ENCODE assay signal across 14 cellular contexts in genomic region chr11:70212227-70212811, GRCh38. TPM values are rescaled to one million over a fixed set of nuclear protein-coding genes. Genes with fewer than 3 reads are reported as not detected.
A peak's percentile ranks its signal among the peaks of the same experiment; 100 is the strongest.
DNase-seq lines count a peak whose midpoint lies in the region; ATAC-seq and TF ChIP-seq lines count a peak whose summit lies in the region.
"Had no signal": no experiment of that assay in that cellular context is flagged by ENCODE, and none has a peak within 500 bp of the region (broad histone marks: within the 10 kb centered on the region; RNA-seq: fewer than 3 reads in every experiment).

No MANE protein-coding gene starts in this region.

- no peak for DNase-seq in CD4-positive, alpha-beta T cell
- DNase-seq in Karpas-422 (peak; percentile 25), esophagus muscularis mucosa (ENCODE audit: extremely low spot score) (no peak), neuronal stem cell (ENCODE audit: low spot score) (no peak), HFFc6 (no peak), MV-4-11 (lab: John Stamatoyannopoulos, UW) (no peak)
- no peak for DNase-seq in activated CD8-positive, alpha-beta memory T cell treated with anti-CD3 and anti-CD28 coated beads, Interleukin-2, amount 10 ng/mL, durations not matched to agents 7 days and 5 days
- DNase-seq: activated B cell treated with CpG ODN at 0.5 μM for 24 hours; activated CD8-positive, alpha-beta memory T cell treated with anti-CD3 and anti-CD28 coated beads, Interleukin-2, amount 50 U/mL, for 4 hours; AML-193; DMS153; midbrain had no signal

- ATAC-seq in CD4-positive, alpha-beta T cell (ENCODE audit: poor library complexity) = no peak
- ATAC-seq in activated CD8-positive, alpha-beta memory T cell treated with anti-CD3 and anti-CD28 coated beads, Interleukin-2, amount 10 ng/mL, durations not matched to agents 7 days and 5 days = no peak
- no peak for ATAC-seq in GM21723 (IDR thresholded peaks at IDR 0.05; ENCODE audit: unreplicated experiment)

- peak overlapping the region; percentile 49 for H2BK15ac ChIP-seq in neuronal stem cell (ENCODE audit: low read length)

- peak overlapping the region; percentile 6 for H3K14ac ChIP-seq in neuronal stem cell (ENCODE audit: low read length)

- no peaks in the 10 kb centered on the region for H3K27me3 Mint-ChIP-seq in CD4-positive, alpha-beta T cell
- H3K27me3 Mint-ChIP-seq in activated CD8-positive, alpha-beta memory T cell treated with anti-CD3 and anti-CD28 coated beads, Interleukin-2, amount 10 ng/mL, durations not matched to agents 7 days and 5 days = peaks cover under 1% of the 10 kb centered on the region
- H3K27me3 Mint-ChIP-seq in HFFc6 (ENCODE audit: insufficient read depth) = peaks cover 6% of the 10 kb centered on the region
- H3K27me3 Mint-ChIP-seq: activated B cell treated with CpG ODN at 0.5 μM for 24 hours had no signal

- no peaks in the 10 kb centered on the region for H3K9me3 ChIP-seq in CD4-positive, alpha-beta T cell (ENCODE audit: control insufficient read depth, low read length)
- H3K9me3 ChIP-seq in Karpas-422 (ENCODE audit: low read length) = no peaks in the 10 kb centered on the region
- H3K9me3 ChIP-seq in esophagus muscularis mucosa = no peaks in the 10 kb centered on the region
- H3K9me3 ChIP-seq in neuronal stem cell (replicated peaks in 1 of 2; ENCODE audit: control insufficient read depth in 2 of 2, insufficient read depth in 1 of 2, low read depth in 1 of 2, low read length in 2 of 2) = no peaks in the 10 kb centered on the region

- no peak overlapping the region for H2BK12ac ChIP-seq in neuronal stem cell (ENCODE audit: low read length)

- no peak for TF ChIP-seq EP300 in esophagus muscularis mucosa (IDR thresholded peaks at IDR 0.05)

- POLR2A ChIA-PET in CD4-positive, alpha-beta T cell (lab: Charles Lee) = no interaction called here

- no peak overlapping the region for H2BK5ac ChIP-seq in neuronal stem cell (ENCODE audit: low read length)

- H3K23ac ChIP-seq in neuronal stem cell (ENCODE audit: low read depth, low read length, poor library complexity) = peak overlapping the region; percentile 85

- intact Hi-C loops in CD4-positive, alpha-beta T cell (cut with DNase I, micrococcal nuclease) = no loop called here
- intact Hi-C loops in esophagus muscularis mucosa (cut with DNase I) = no loop called here

- H3K79me2 ChIP-seq in Karpas-422 (ENCODE audit: low read length) = no peaks in the 10 kb centered on the region

- H3K36me3 ChIP-seq in Karpas-422 (ENCODE audit: insufficient read depth, low read length) (no peaks in the 10 kb centered on the region), esophagus muscularis mucosa (peaks cover 7 to 26% (median 21%) of the 10 kb centered on the region in 4 donors), neuronal stem cell (replicated peaks in 1 of 2; ENCODE audit: control insufficient read depth in 2 of 2, insufficient read depth in 2 of 2, low read length in 2 of 2) (peaks cover 10 to 22% of the 10 kb centered on the region in 2 donors)

- no peaks in the 10 kb centered on the region for H3K27me3 ChIP-seq in CD4-positive, alpha-beta T cell (ENCODE audit: control insufficient read depth, insufficient read depth, low read length)
- H3K27me3 ChIP-seq in Karpas-422 (ENCODE audit: low read length) (no peaks in the 10 kb centered on the region), esophagus muscularis mucosa (peaks cover 0 to under 1% (median 0%) of the 10 kb centered on the region in 4 donors), neuronal stem cell (ENCODE audit: control insufficient read depth in 3 of 3, insufficient read depth in 3 of 3, low read depth in 1 of 3, low read length in 3 of 3) (no peaks in the 10 kb centered on the region)

- H4K91ac ChIP-seq in neuronal stem cell (ENCODE audit: low read depth, low read length, poor library complexity) = no peak overlapping the region

- CTCF ChIA-PET in CD4-positive, alpha-beta T cell (lab: Charles Lee) = interaction anchor here (0.6 kb wide), 1 partner anchor 37 kb away, joined by 3 read pairs; no protein-coding TSS in a partner anchor
- CTCF ChIA-PET in activated CD8-positive, alpha-beta memory T cell treated with anti-CD3 and anti-CD28 coated beads, Interleukin-2, amount 10 ng/mL, durations not matched to agents 7 days and 5 days (lab: Charles Lee) = no interaction called here

- peaks cover 3% of the 10 kb centered on the region for H3K79me1 ChIP-seq in neuronal stem cell (ENCODE audit: low read depth, low read length)

- no peak for TF ChIP-seq CTCF in CD4-positive, alpha-beta T cell (IDR thresholded peaks at IDR 0.05)
- TF ChIP-seq CTCF in esophagus muscularis mucosa (IDR thresholded peaks at IDR 0.05) (no peak), HFFc6 (IDR thresholded peaks at IDR 0.05) (no peak)

- peaks cover 11% of the 10 kb centered on the region; the same call in 1 of the 2 replicates for H4K20me1 ChIP-seq in Karpas-422 (ENCODE audit: insufficient read depth, low read depth, low read length)

- H3K18ac ChIP-seq in neuronal stem cell (ENCODE audit: low read length) = peak overlapping the region; percentile 38

- no peak overlapping the region for H3K27ac ChIP-seq in CD4-positive, alpha-beta T cell (ENCODE audit: low read depth, low read length)
- H3K27ac ChIP-seq in Karpas-422 (ENCODE audit: low read length) = no peak overlapping the region
- H3K27ac ChIP-seq in esophagus muscularis mucosa (replicated peaks in 1 of 4) = no peak overlapping the region
- no peak overlapping the region for H3K27ac ChIP-seq in neuronal stem cell (replicated peaks; ENCODE audit: low read length)
- H3K27ac ChIP-seq: epithelial cell of prostate had no signal

- H3K4me1 ChIP-seq in Karpas-422 (ENCODE audit: low read length) (no peaks in the 10 kb centered on the region), esophagus muscularis mucosa (peaks cover 0 to 8% (median 2%) of the 10 kb centered on the region in 4 donors), neuronal stem cell (ENCODE audit: control insufficient read depth in 2 of 2, insufficient read depth in 1 of 2, low read depth in 1 of 2, low read length in 2 of 2) (peaks cover 0 to 3% of the 10 kb centered on the region in 2 donors)

- no peak overlapping the region for H3K9ac ChIP-seq in Karpas-422 (ENCODE audit: low read length)
- no peak overlapping the region for H3K9ac ChIP-seq in neuronal stem cell (ENCODE audit: low read depth, low read length, poor library complexity)

- H3K27ac Mint-ChIP-seq in CD4-positive, alpha-beta T cell = peak overlapping the region; percentile 67
- no peak overlapping the region for H3K27ac Mint-ChIP-seq in activated CD8-positive, alpha-beta memory T cell treated with anti-CD3 and anti-CD28 coated beads, Interleukin-2, amount 10 ng/mL, durations not matched to agents 7 days and 5 days
- no peak overlapping the region for H3K27ac Mint-ChIP-seq in HFFc6
- H3K27ac Mint-ChIP-seq: activated B cell treated with CpG ODN at 0.5 μM for 24 hours had no signal

- H2BK120ac ChIP-seq in neuronal stem cell (ENCODE audit: low read depth, low read length) = no peak overlapping the region

- no peaks in the 10 kb centered on the region for H3K9me2 ChIP-seq in Karpas-422 (replicated peaks; ENCODE audit: insufficient read depth, low read length)

- H3K4me2 ChIP-seq in Karpas-422 (ENCODE audit: low read depth, low read length, poor library complexity, severe bottlenecking) (no peak overlapping the region), neuronal stem cell (ENCODE audit: insufficient read depth, low read length, poor library complexity, severe bottlenecking) (no peak overlapping the region)

- WGBS in esophagus muscularis mucosa = 70% methylated on average over 12 of the region's 13 CpGs
- WGBS in neuronal stem cell (ENCODE audit: extremely low coverage in 2 of 2, insufficient read length in 2 of 2, insufficient replicate concordance in 1 of 2), 2 donors = no CpG with 5 or more reads among the region's 13 CpGs

- peak overlapping the region; percentile 43 for H2AK5ac ChIP-seq in neuronal stem cell (ENCODE audit: low read depth, low read length)

- peak overlapping the region; percentile 48 for H3K4me3 Mint-ChIP-seq in CD4-positive, alpha-beta T cell
- H3K4me3 Mint-ChIP-seq in activated CD8-positive, alpha-beta memory T cell treated with anti-CD3 and anti-CD28 coated beads, Interleukin-2, amount 10 ng/mL, durations not matched to agents 7 days and 5 days = no peak overlapping the region
- H3K4me3 Mint-ChIP-seq in HFFc6 = no peak overlapping the region
- H3K4me3 Mint-ChIP-seq: activated B cell treated with CpG ODN at 0.5 μM for 24 hours had no signal

- peaks cover 24% of the 10 kb centered on the region for H3K4me1 Mint-ChIP-seq in CD4-positive, alpha-beta T cell (ENCODE audit: low read depth)
- H3K4me1 Mint-ChIP-seq in activated CD8-positive, alpha-beta memory T cell treated with anti-CD3 and anti-CD28 coated beads, Interleukin-2, amount 10 ng/mL, durations not matched to agents 7 days and 5 days = peaks cover 13% of the 10 kb centered on the region
- H3K4me1 Mint-ChIP-seq in HFFc6 (ENCODE audit: low read depth) = peaks cover 21% of the 10 kb centered on the region

- H4K8ac ChIP-seq in neuronal stem cell (ENCODE audit: low read depth, low read length) = no peak overlapping the region

- TF ChIP-seq POLR2A in esophagus muscularis mucosa (IDR thresholded peaks at IDR 0.05; ENCODE audit: low read depth) = no peak

- H3K36me3 Mint-ChIP-seq in CD4-positive, alpha-beta T cell (ENCODE audit: low read depth) = peaks cover 30% of the 10 kb centered on the region
- peaks cover 15% of the 10 kb centered on the region for H3K36me3 Mint-ChIP-seq in activated CD8-positive, alpha-beta memory T cell treated with anti-CD3 and anti-CD28 coated beads, Interleukin-2, amount 10 ng/mL, durations not matched to agents 7 days and 5 days
- peaks cover 17% of the 10 kb centered on the region for H3K36me3 Mint-ChIP-seq in HFFc6 (ENCODE audit: low read depth)

- no peak overlapping the region for H3K4ac ChIP-seq in neuronal stem cell (ENCODE audit: low read length)

- H2AFZ ChIP-seq in Karpas-422 (ENCODE audit: low read length) (no peak overlapping the region), neuronal stem cell (ENCODE audit: low read length) (no peak overlapping the region)

- H3K9me3 Mint-ChIP-seq in CD4-positive, alpha-beta T cell = no peaks in the 10 kb centered on the region
- H3K9me3 Mint-ChIP-seq in activated CD8-positive, alpha-beta memory T cell treated with anti-CD3 and anti-CD28 coated beads, Interleukin-2, amount 10 ng/mL, durations not matched to agents 7 days and 5 days (ENCODE audit: low read depth) = no peaks in the 10 kb centered on the region
- H3K9me3 Mint-ChIP-seq in HFFc6 = no peaks in the 10 kb centered on the region
- H3K9me3 Mint-ChIP-seq: activated B cell treated with CpG ODN at 0.5 μM for 24 hours had no signal

- no peak overlapping the region for H3K4me3 ChIP-seq in Karpas-422 (ENCODE audit: low read length)
- peak overlapping the region in 3 of 4 donors; percentile 1 to 40 (median 17) for H3K4me3 ChIP-seq in esophagus muscularis mucosa
- H3K4me3 ChIP-seq in neuronal stem cell (ENCODE audit: low read length in 2 of 2) = no peak overlapping the region

RNA-seq across cellular contexts. Expression of gene FADD, which starts 9.2 kb away (rescaled TPM):
- total RNA-seq in CD4-positive, alpha-beta T cell = 10 to 100 TPM; 14.5 to 16.5 TPM
- 19.8 and 39.5 TPM in 2 replicates for total RNA-seq in Karpas-422 (2014; rRNA removed; shearing (Covaris generic); ENCODE audit: low replicate concordance)
- 10 to 100 TPM; 14.5 to 33.3 (median 21.5) TPM for total RNA-seq in esophagus muscularis mucosa
- polyA plus RNA-seq in neuronal stem cell (2013, experiment 1 of 2) = 18.3 TPM
- polyA plus RNA-seq in neuronal stem cell (2013, experiment 2 of 2) = 18.4 TPM
- 10 to 100 TPM; 37.4 to 41.4 TPM for total RNA-seq in activated CD8-positive, alpha-beta memory T cell treated with anti-CD3 and anti-CD28 coated beads, Interleukin-2, amount 10 ng/mL, durations not matched to agents 7 days and 5 days
- 10 to 100 TPM; 25.8 to 32.2 (median 28.1) TPM for total RNA-seq in HFFc6 (2021; fragmentation: NEBNext Ultra II Directional; extraction: Animal tissue kit (Norgen Biotek cat#: 25700))

RNA-seq across cellular contexts. Expression of gene PPFIA1, which starts 58.2 kb away (rescaled TPM):
- 10 to 100 TPM; 34.3 to 42.0 TPM for total RNA-seq in CD4-positive, alpha-beta T cell
- total RNA-seq in Karpas-422 (2014; rRNA removed; shearing (Covaris generic); ENCODE audit: low replicate concordance) = 24.6 and 50.1 TPM in 2 replicates
- total RNA-seq in esophagus muscularis mucosa = 10 to 100 TPM; 46.3 to 51.5 (median 47.2) TPM
- polyA plus RNA-seq in neuronal stem cell (2013, experiment 1 of 2) = 27.6 TPM
- 28.2 TPM for polyA plus RNA-seq in neuronal stem cell (2013, experiment 2 of 2)
- 10 to 100 TPM; 35.7 to 38.7 TPM for total RNA-seq in activated CD8-positive, alpha-beta memory T cell treated with anti-CD3 and anti-CD28 coated beads, Interleukin-2, amount 10 ng/mL, durations not matched to agents 7 days and 5 days
- 10 to 100 TPM; 29.4 to 40.0 (median 32.7) TPM for total RNA-seq in HFFc6 (2021; fragmentation: NEBNext Ultra II Directional; extraction: Animal tissue kit (Norgen Biotek cat#: 25700))

Comparison
In these comparisons a context has a peak if more than half of its experiments do, and no peak if none do; other contexts are left out.
1. H3K4me3 ChIP-seq: peak in esophagus muscularis mucosa (3 of 4); none in Karpas-422 (single experiment) and neuronal stem cell (0 of 2).